In genomic region chr9:94800424-94801117, GRCh38 we compare ENCODE assay signal across 13 cellular contexts.
DNase-seq lines count a peak whose midpoint lies in the region; TF ChIP-seq lines count a peak whose summit lies in the region.
"Had no signal": no experiment of that assay in that cellular context is flagged by ENCODE, and none has a peak within 500 bp of the region (broad histone marks: within the 10 kb centered on the region; RNA-seq: fewer than 3 reads in every experiment).

No MANE protein-coding gene starts in this region.

- TF ChIP-seq CTCF in neural crest cell (conservative IDR thresholded peaks at IDR 0.05), result no peak
- TF ChIP-seq CTCF in uterus (IDR thresholded peaks at IDR 0.05), result no peak

- H3K27ac Mint-ChIP-seq in activated CD4-positive, alpha-beta T cell treated with anti-CD3 and anti-CD28 coated beads, Interleukin-2, amount 10 ng/mL, durations not matched to agents 24 days and 14 days, result peak overlapping the region; percentile 45
- H3K27ac Mint-ChIP-seq in neural crest cell (ENCODE audit: unreplicated experiment), result peak overlapping the region; percentile 14
- H3K27ac Mint-ChIP-seq in activated CD4-positive, alpha-beta memory T cell treated with anti-CD3 and anti-CD28 coated beads, Interleukin-2, amount 10 ng/mL, durations not matched to agents 7 days and 5 days, result no peak overlapping the region
- H3K27ac Mint-ChIP-seq: activated naive CD8-positive, alpha-beta T cell had no signal

- peak overlapping the region; percentile 35 for H3K27ac ChIP-seq in epithelial cell of prostate
- peak overlapping the region; percentile 81 to 90 for H3K27ac ChIP-seq in uterus

- CTCF ChIA-PET in activated CD4-positive, alpha-beta memory T cell treated with anti-CD3 and anti-CD28 coated beads, Interleukin-2, amount 10 ng/mL, durations not matched to agents 7 days and 5 days (lab: Charles Lee), result interaction anchor here (1.2 kb wide), 1 partner anchor 17 kb away, joined by 3 read pairs; no protein-coding TSS in a partner anchor

- no peak overlapping the region for H3K4me3 ChIP-seq in uterus
- H3K4me3 ChIP-seq: pancreas had no signal

- H3K9me3 ChIP-seq in uterus, result no peaks in the 10 kb centered on the region
- H3K9me3 ChIP-seq: pancreas had no signal

- DNase-seq in activated CD4-positive, alpha-beta T cell treated with anti-CD3 and anti-CD28 coated beads, Interleukin-2, amount 10 ng/mL, durations not matched to agents 24 days and 14 days, result no peak
- DNase-seq in activated CD4-positive, alpha-beta T cell treated with anti-CD3 and anti-CD28 coated beads for 4 hours, result no peak
- DNase-seq in epithelial cell of prostate (ENCODE audit: low read depth, low spot score) (no peak), neural crest cell (ENCODE audit: low read depth, low spot score) (no peak), uterus (no peak), posterior vena cava (ENCODE audit: low spot score) (no peak), glomerular visceral epithelial cell (ENCODE audit: extremely low spot score) (no peak)
- DNase-seq in activated CD4-positive, alpha-beta memory T cell treated with anti-CD3 and anti-CD28 coated beads, Interleukin-2, amount 10 ng/mL, durations not matched to agents 7 days and 5 days, result no peak
- DNase-seq: 8988T, NCI-H1105, NCI-H524 treated with DMSO at 0.1 percent for 48 hours, pancreas had no signal

- H3K27me3 Mint-ChIP-seq in activated CD4-positive, alpha-beta T cell treated with anti-CD3 and anti-CD28 coated beads, Interleukin-2, amount 10 ng/mL, durations not matched to agents 24 days and 14 days, result no peaks in the 10 kb centered on the region
- no peaks in the 10 kb centered on the region for H3K27me3 Mint-ChIP-seq in neural crest cell (ENCODE audit: low read depth)
- no peaks in the 10 kb centered on the region for H3K27me3 Mint-ChIP-seq in activated CD4-positive, alpha-beta memory T cell treated with anti-CD3 and anti-CD28 coated beads, Interleukin-2, amount 10 ng/mL, durations not matched to agents 7 days and 5 days
- H3K27me3 Mint-ChIP-seq: activated naive CD8-positive, alpha-beta T cell had no signal

- peaks cover 5 to 15% of the 10 kb centered on the region in 2 donors for H3K4me1 ChIP-seq in uterus

- H3K4me1 Mint-ChIP-seq in activated CD4-positive, alpha-beta T cell treated with anti-CD3 and anti-CD28 coated beads, Interleukin-2, amount 10 ng/mL, durations not matched to agents 24 days and 14 days, result peaks cover 21% of the 10 kb centered on the region
- H3K4me1 Mint-ChIP-seq in neural crest cell, result peaks cover 30% of the 10 kb centered on the region
- peaks cover 27% of the 10 kb centered on the region for H3K4me1 Mint-ChIP-seq in activated CD4-positive, alpha-beta memory T cell treated with anti-CD3 and anti-CD28 coated beads, Interleukin-2, amount 10 ng/mL, durations not matched to agents 7 days and 5 days

- H3K36me3 ChIP-seq in uterus, result no peaks in the 10 kb centered on the region
- H3K36me3 ChIP-seq: pancreas had no signal

- intact Hi-C loops in activated CD4-positive, alpha-beta T cell treated with anti-CD3 and anti-CD28 coated beads, Interleukin-2, amount 10 ng/mL, durations not matched to agents 24 days and 14 days (cut with micrococcal nuclease), result loop anchor here (5.0 kb wide), 1 partner anchor 207 kb away; no protein-coding TSS in a partner anchor
- intact Hi-C loops in uterus (cut with DNase I; ENCODE audit: low total_unique reads), result no loop called here
- intact Hi-C loops in posterior vena cava (cut with DNase I), result loop anchor here in 1 of 2 donors (10.0 kb wide), 1 partner anchor 104 kb away; no protein-coding TSS in a partner anchor

- H3K27me3 ChIP-seq in uterus, result no peaks in the 10 kb centered on the region
- H3K27me3 ChIP-seq: pancreas had no signal

- no peaks in the 10 kb centered on the region for H3K9me3 Mint-ChIP-seq in activated CD4-positive, alpha-beta T cell treated with anti-CD3 and anti-CD28 coated beads, Interleukin-2, amount 10 ng/mL, durations not matched to agents 24 days and 14 days
- no peaks in the 10 kb centered on the region for H3K9me3 Mint-ChIP-seq in neural crest cell
- H3K9me3 Mint-ChIP-seq in activated CD4-positive, alpha-beta memory T cell treated with anti-CD3 and anti-CD28 coated beads, Interleukin-2, amount 10 ng/mL, durations not matched to agents 7 days and 5 days, result no peaks in the 10 kb centered on the region

- no peak for TF ChIP-seq POLR2A in uterus (IDR thresholded peaks at IDR 0.05)

- H3K36me3 Mint-ChIP-seq in activated CD4-positive, alpha-beta T cell treated with anti-CD3 and anti-CD28 coated beads, Interleukin-2, amount 10 ng/mL, durations not matched to agents 24 days and 14 days (ENCODE audit: low read depth), result peaks cover 30% of the 10 kb centered on the region
- H3K36me3 Mint-ChIP-seq in neural crest cell (ENCODE audit: low read depth), result peaks cover 13% of the 10 kb centered on the region
- peaks cover 35% of the 10 kb centered on the region for H3K36me3 Mint-ChIP-seq in activated CD4-positive, alpha-beta memory T cell treated with anti-CD3 and anti-CD28 coated beads, Interleukin-2, amount 10 ng/mL, durations not matched to agents 7 days and 5 days (ENCODE audit: low read depth)

- H3K4me3 Mint-ChIP-seq in activated CD4-positive, alpha-beta T cell treated with anti-CD3 and anti-CD28 coated beads, Interleukin-2, amount 10 ng/mL, durations not matched to agents 24 days and 14 days, result no peak overlapping the region
- no peak overlapping the region for H3K4me3 Mint-ChIP-seq in neural crest cell
- no peak overlapping the region for H3K4me3 Mint-ChIP-seq in activated CD4-positive, alpha-beta memory T cell treated with anti-CD3 and anti-CD28 coated beads, Interleukin-2, amount 10 ng/mL, durations not matched to agents 7 days and 5 days
- H3K4me3 Mint-ChIP-seq: activated naive CD8-positive, alpha-beta T cell had no signal

- POLR2A ChIA-PET in activated CD4-positive, alpha-beta memory T cell treated with anti-CD3 and anti-CD28 coated beads, Interleukin-2, amount 10 ng/mL, durations not matched to agents 7 days and 5 days (lab: Charles Lee), result no interaction called here
